ENCODE assay signal across 8 cellular contexts in the genomic region with DNA sequence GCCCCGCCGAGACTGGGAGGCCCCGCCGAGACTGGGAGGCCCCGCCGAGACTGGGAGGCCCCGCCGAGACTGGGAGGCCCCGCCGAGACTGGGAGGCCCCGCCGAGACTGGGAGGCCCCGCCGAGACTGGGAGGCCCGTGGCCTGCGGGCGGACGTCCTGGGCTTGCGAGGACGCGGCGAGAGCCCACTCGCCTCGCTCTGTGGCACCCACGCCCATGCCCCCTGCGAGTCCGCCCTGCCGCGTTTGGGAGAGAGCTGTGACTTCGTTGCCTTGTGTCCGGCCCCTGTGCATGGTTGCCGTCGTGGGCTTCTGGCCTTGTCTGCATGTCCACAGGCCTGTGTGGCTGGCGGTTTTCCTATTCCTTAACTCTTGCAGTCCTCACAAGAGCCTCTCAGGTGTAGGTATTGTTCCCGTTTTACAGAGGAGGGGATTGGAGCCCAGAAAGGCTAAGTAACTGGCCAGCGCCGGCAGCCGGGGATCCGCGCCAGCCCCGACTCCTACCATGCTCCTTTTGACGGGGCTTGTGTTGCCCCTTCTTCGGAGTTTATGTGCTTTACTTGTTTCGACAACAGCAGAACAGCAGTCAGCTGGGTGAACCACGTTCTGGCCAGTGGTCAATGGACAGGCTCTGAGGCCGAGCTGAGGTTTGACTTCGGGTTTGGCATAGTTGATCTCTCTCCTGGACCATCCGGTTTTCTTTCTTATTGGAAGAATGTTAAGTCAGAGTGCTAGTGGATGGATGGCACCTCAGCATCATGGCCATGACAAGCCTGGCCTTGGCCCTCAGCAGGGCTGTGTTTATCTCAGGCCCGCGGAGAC. TPM values are rescaled to one million over a fixed set of nuclear protein-coding genes. Genes with fewer than 3 reads are reported as not detected.
DNase-seq lines count a peak whose midpoint lies in the region; ATAC-seq and TF ChIP-seq lines count a peak whose summit lies in the region.

No MANE protein-coding gene starts in this region.

- peaks cover 3 to 7% of the 10 kb centered on the region in 2 donors for H3K36me3 ChIP-seq in ascending aorta
- peaks cover 0 to 8% of the 10 kb centered on the region in 2 donors for H3K36me3 ChIP-seq in left lung
- H3K36me3 ChIP-seq in thyroid gland: peaks cover 0 to 8% of the 10 kb centered on the region in 2 donors

- H3K4me1 Mint-ChIP-seq in activated T-cell treated with anti-CD3 and anti-CD28 coated beads, Interleukin-2, amount 50 U/mL, for 4 hours (ENCODE audit: low read depth): peaks cover 55% of the 10 kb centered on the region

- H3K4me3 ChIP-seq in ascending aorta (peak overlapping the region; percentile 77 to 81), left lung (peak overlapping the region; percentile 76), thyroid gland (replicated peaks in 1 of 3) (peak overlapping the region; percentile 54 to 88 (median 71))

- TF ChIP-seq POLR2A in thyroid gland (IDR thresholded peaks at IDR 0.05): no peak

- peaks cover 11 to 38% of the 10 kb centered on the region in 2 donors for H3K4me1 ChIP-seq in ascending aorta
- H3K4me1 ChIP-seq in left lung: peaks cover 25 to 66% of the 10 kb centered on the region in 2 donors
- peaks cover 58 to 62% of the 10 kb centered on the region in 2 donors for H3K4me1 ChIP-seq in thyroid gland

- peak overlapping the region; percentile 92 for H3K4me3 Mint-ChIP-seq in activated T-cell treated with anti-CD3 and anti-CD28 coated beads, Interleukin-2, amount 50 U/mL, for 4 hours

- no peak for DNase-seq in activated T-cell treated with anti-CD3 and anti-CD28 coated beads, Interleukin-2, amount 50 U/mL, for 4 hours
- DNase-seq in activated T-cell treated with anti-CD3 and anti-CD28 coated beads, Interleukin-2, amount 50 U/mL, for 1 hour: no peak
- DNase-seq in ascending aorta (ENCODE audit: low spot score in 2 of 2) (no peak), left lung (peak in 1 of 2 donors; percentile 84), thyroid gland (no peak), NCI-H82 (lab: John Stamatoyannopoulos, UW) (no peak), GM19240 (ENCODE audit: insufficient read length, low spot score) (no peak), COR-L47 (lab: John Stamatoyannopoulos, UW) (no peak)

- TF ChIP-seq CTCF in ascending aorta (IDR thresholded peaks at IDR 0.05) (no peak), left lung (IDR thresholded peaks at IDR 0.05) (no peak), thyroid gland (IDR thresholded peaks at IDR 0.05) (no peak)

- H3K9me3 ChIP-seq in ascending aorta: no peaks in the 10 kb centered on the region
- no peaks in the 10 kb centered on the region for H3K9me3 ChIP-seq in left lung
- no peaks in the 10 kb centered on the region for H3K9me3 ChIP-seq in thyroid gland

- 10 to 11% methylated on average over 18 to 20 of the region's 50 CpGs for WGBS in thyroid gland, 2 donors

- H3K27me3 Mint-ChIP-seq in activated T-cell treated with anti-CD3 and anti-CD28 coated beads, Interleukin-2, amount 50 U/mL, for 4 hours (ENCODE audit: low read depth): peaks cover 6% of the 10 kb centered on the region

- H3K27me3 ChIP-seq in ascending aorta: no peaks in the 10 kb centered on the region
- H3K27me3 ChIP-seq in left lung: peaks cover 4 to 22% of the 10 kb centered on the region in 2 donors
- no peaks in the 10 kb centered on the region for H3K27me3 ChIP-seq in thyroid gland

- peaks cover 9% of the 10 kb centered on the region for H3K36me3 Mint-ChIP-seq in activated T-cell treated with anti-CD3 and anti-CD28 coated beads, Interleukin-2, amount 50 U/mL, for 4 hours (ENCODE audit: insufficient read depth)

- peak overlapping the region; percentile 51 to 90 for H3K27ac ChIP-seq in ascending aorta
- peak overlapping the region in 1 of 2 donors; percentile 73 for H3K27ac ChIP-seq in left lung
- peak overlapping the region in 1 of 3 donors; percentile 23 for H3K27ac ChIP-seq in thyroid gland

- no peaks in the 10 kb centered on the region for H3K9me3 Mint-ChIP-seq in activated T-cell treated with anti-CD3 and anti-CD28 coated beads, Interleukin-2, amount 50 U/mL, for 4 hours

- no peak for ATAC-seq in activated T-cell treated with anti-CD3 and anti-CD28 coated beads, Interleukin-2, amount 50 U/mL, for 4 hours
- ATAC-seq in left lung: no peak

- intact Hi-C loops in ascending aorta (cut with DNase I): loop anchor here (1.0 to 5.0 kb wide), 5 partner anchors 38 to 340 kb away; a partner anchor contains a TSS
- intact Hi-C loops in left lung (cut with DNase I): no loop called here
- intact Hi-C loops in thyroid gland (cut with DNase I): no loop called here

RNA-seq across cellular contexts. Expression of a gene that starts 0.7 kb away (rescaled TPM):
- 10 to 100 TPM; 57.7 to 59.2 (median 57.7) TPM for total RNA-seq in activated T-cell treated with anti-CD3 and anti-CD28 coated beads, Interleukin-2, amount 50 U/mL, for 4 hours
- total RNA-seq in ascending aorta (25.4 TPM), left lung (10 to 100 TPM; 23.9 to 32.7 TPM), thyroid gland (10 to 100 TPM; 18.3 to 31.0 (median 19.3) TPM)

RNA-seq across cellular contexts. Expression of a gene that starts 16.2 kb away (rescaled TPM):
- total RNA-seq in activated T-cell treated with anti-CD3 and anti-CD28 coated beads, Interleukin-2, amount 50 U/mL, for 4 hours: 10 to 100 TPM; 15.1 to 17.4 (median 16.1) TPM
- total RNA-seq in ascending aorta: 3.5 TPM
- total RNA-seq in left lung: 10 to 100 TPM; 42.1 to 57.2 TPM
- 10 to 100 TPM; 18.6 to 60.0 (median 24.8) TPM for total RNA-seq in thyroid gland

RNA-seq across cellular contexts. Expression of a gene that starts 16.5 kb away (rescaled TPM):
- 1 to 10 TPM in 2 of 3 donors, under 1 TPM in 1; 0.71 to 1.3 (median 1.1) TPM for total RNA-seq in activated T-cell treated with anti-CD3 and anti-CD28 coated beads, Interleukin-2, amount 50 U/mL, for 4 hours
- total RNA-seq in ascending aorta (1.1 TPM), left lung (1 to 10 TPM; 4.1 to 4.5 TPM), thyroid gland (1 to 10 TPM; 4.2 to 8.8 (median 6.6) TPM)

RNA-seq across cellular contexts. Expression of a gene that starts 38.7 kb away (rescaled TPM):
- 10 to 100 TPM; 16.3 to 26.7 (median 17.7) TPM for total RNA-seq in activated T-cell treated with anti-CD3 and anti-CD28 coated beads, Interleukin-2, amount 50 U/mL, for 4 hours
- total RNA-seq in ascending aorta (44.6 TPM), left lung (10 to 100 TPM; 38.8 to 50.4 TPM), thyroid gland (10 to 100 TPM; 15.4 to 42.4 (median 29.1) TPM)

RNA-seq across cellular contexts. Expression of a gene that starts 39.7 kb away (rescaled TPM):
- 1 to 10 TPM; 1.4 to 2.7 (median 1.7) TPM for total RNA-seq in activated T-cell treated with anti-CD3 and anti-CD28 coated beads, Interleukin-2, amount 50 U/mL, for 4 hours
- total RNA-seq in ascending aorta (not detected), left lung (1 to 10 TPM; 1.8 to 3.1 TPM), thyroid gland (1 to 10 TPM; 1.7 to 2.6 (median 2.3) TPM)
